25 cellular contexts compared by ENCODE assay signal in genomic region chr4:2063557-2064275, GRCh38. TPM values are rescaled to one million over a fixed set of nuclear protein-coding genes. Genes with fewer than 3 reads are reported as not detected.
A peak's percentile ranks its signal among the peaks of the same experiment; 100 is the strongest.
DNase-seq lines count a peak whose midpoint lies in the region; ATAC-seq and TF ChIP-seq lines count a peak whose summit lies in the region.
"Had no signal": no experiment of that assay in that cellular context is flagged by ENCODE, and none has a peak within 500 bp of the region (broad histone marks: within the 10 kb centered on the region; RNA-seq: fewer than 3 reads in every experiment).

No MANE protein-coding gene starts in this region.

- ATAC-seq in Right ventricle myocardium inferior (no peak), left cardiac atrium (no peak), HCT116 (no peak), GM21576 (IDR thresholded peaks at IDR 0.05; ENCODE audit: unreplicated experiment) (no peak)
- ATAC-seq: GM12878 had no signal

- H3K9me3 ChIP-seq in HCT116 (ENCODE audit: control insufficient read depth in 1 of 2, insufficient read depth in 1 of 2, low read depth in 1 of 2, low read length in 2 of 2): no peaks in the 10 kb centered on the region
- no peaks in the 10 kb centered on the region for H3K9me3 ChIP-seq in osteoblast (ENCODE audit: low read depth, low read length)
- H3K9me3 ChIP-seq: MG63 had no signal

- POLR2A ChIA-PET in HCT116 (lab: Charles Lee): no interaction called here

- intact Hi-C loops in Right ventricle myocardium inferior (cut with DNase I): no loop called here
- intact Hi-C loops in left cardiac atrium (cut with DNase I): no loop called here
- intact Hi-C loops in HCT116 (cut with micrococcal nuclease): no loop called here
- intact Hi-C loops in dorsolateral prefrontal cortex (cut with DNase I): loop anchor here in 1 of 2 donors (5.0 kb wide), 1 partner anchor 74 kb away; no protein-coding TSS in a partner anchor

- BruUV-seq in HCT116 (replicated peaks; lab: Mats Ljungman, UMichigan): no TSS peak

- CTCF ChIA-PET in HCT116 (lab: Charles Lee): no interaction called here

- RAD21 ChIA-PET in HCT116 (lab: Charles Lee; ENCODE audit: low non-redundant PET in 1 of 2, low total read pairs in 2 of 2, uncharacterized antibody in 2 of 2, unreplicated experiment in 2 of 2): no interaction called here

- H3K36me3 ChIP-seq in HCT116 (ENCODE audit: control insufficient read depth in 1 of 2, insufficient read depth in 2 of 2, low read length in 2 of 2) (no peaks in the 10 kb centered on the region), osteoblast (ENCODE audit: insufficient read depth, low read length) (no peaks in the 10 kb centered on the region)
- H3K36me3 ChIP-seq: MG63 had no signal

- H3K9ac ChIP-seq in HCT116 (ENCODE audit: low read length): no peak overlapping the region

- 0 out of 2 replicates have a peak overlapping the region, but pooled peaks have one; percentile 37 for H3K4me2 ChIP-seq in HCT116 (ENCODE audit: low read length)
- no peak overlapping the region for H3K4me2 ChIP-seq in osteoblast (ENCODE audit: insufficient read depth, low read length)

- no peak overlapping the region; the same call in 1 of the 2 replicates for H3K27ac ChIP-seq in HCT116 (ENCODE audit: low read depth, low read length)
- peak overlapping the region in 38 of 59 donors; percentile 8 to 92 (median 79) for H3K27ac ChIP-seq in dorsolateral prefrontal cortex
- H3K27ac ChIP-seq in osteoblast (ENCODE audit: low read depth, low read length): no peak overlapping the region
- H3K27ac ChIP-seq: SK-N-MC had no signal

- H3K79me2 ChIP-seq in HCT116 (ENCODE audit: insufficient read depth, low read length): no peaks in the 10 kb centered on the region
- no peaks in the 10 kb centered on the region for H3K79me2 ChIP-seq in osteoblast (ENCODE audit: insufficient read depth, low read length)

- peaks cover 0 to 20% of the 10 kb centered on the region in 2 experiments; a peak in 2 of 4 replicates for H3K4me1 ChIP-seq in HCT116 (ENCODE audit: control insufficient read depth in 1 of 2, insufficient read depth in 2 of 2, low read length in 2 of 2)
- no peaks in the 10 kb centered on the region for H3K4me1 ChIP-seq in osteoblast (ENCODE audit: insufficient read depth, low read length)

- DNase-seq in Right ventricle myocardium inferior (ENCODE audit: missing footprints) (peak; percentile 49), left cardiac atrium (no peak), HCT116 (ENCODE audit: low read depth, low spot score) (no peak), dorsolateral prefrontal cortex (peak in 2 of 10 donors; percentile 39 to 41), osteoblast (ENCODE audit: insufficient read length, low spot score, missing footprints) (peak; percentile 87), C1 segment of cervical spinal cord (lab: John Stamatoyannopoulos, UW) (no peak), H4 (ENCODE audit: low spot score) (no peak)
- DNase-seq: CD4-positive, alpha-beta T cell; DMS 273 treated with DMSO at 0.1 percent for 48 hours; DMS79; EL; GDM1; H9; HFFc6; KBM-7; MG63; NCI-H1417; NCI-H1694; NCI-H2029 treated with DMSO at 0.1 percent for 48 hours; NCI-H446 treated with DMSO at 0.1 percent for 48 hours; RPMI8226; SIG-M5 had no signal

- H4K20me1 ChIP-seq in HCT116 (ENCODE audit: insufficient read depth) (no peaks in the 10 kb centered on the region), osteoblast (ENCODE audit: insufficient read depth, low read length) (no peaks in the 10 kb centered on the region)

- H3K27me3 ChIP-seq in HCT116 (ENCODE audit: insufficient read depth, low read length) (no peaks in the 10 kb centered on the region), dorsolateral prefrontal cortex (no peaks in the 10 kb centered on the region), osteoblast (ENCODE audit: insufficient read depth, low read length) (peaks cover 4% of the 10 kb centered on the region)
- H3K27me3 ChIP-seq: MG63 had no signal

- TF ChIP-seq CTCF in HCT116 (IDR thresholded peaks at IDR 0.05 in 2 of 3, conservative IDR thresholded peaks at IDR 0.05 in 1 of 3; ENCODE audit: borderline replicate concordance in 1 of 3, insufficient read depth in 1 of 3, low read depth in 2 of 3, low read length in 2 of 3) (no peak), dorsolateral prefrontal cortex (IDR thresholded peaks at IDR 0.05 in 54 of 56, conservative IDR thresholded peaks at IDR 0.05 in 2 of 56; ENCODE audit: low read depth in 1 of 56, partially characterized antibody in 56 of 56) (no peak), osteoblast (IDR thresholded peaks at IDR 0.05; ENCODE audit: extremely low read depth, low read depth, low read length) (no peak)

- H3K4me3 ChIP-seq in HCT116 (replicated peaks in 1 of 2; ENCODE audit: low read depth in 1 of 2, low read length in 2 of 2) (no peak overlapping the region), dorsolateral prefrontal cortex (peak overlapping the region in 14 of 59 donors; percentile 8 to 83 (median 72)), osteoblast (ENCODE audit: insufficient read depth, low read length) (no peak overlapping the region)
- H3K4me3 ChIP-seq: GM12878, MG63, SK-N-MC had no signal

- no peak for TF ChIP-seq POLR2A in HCT116 (IDR thresholded peaks at IDR 0.05; ENCODE audit: borderline replicate concordance, extremely low read depth, insufficient read depth, insufficient read length)

- H3K9me2 ChIP-seq in HCT116 (ENCODE audit: insufficient read depth): no peaks in the 10 kb centered on the region

- H2AFZ ChIP-seq in HCT116 (ENCODE audit: low read depth, low read length, poor library complexity, severe bottlenecking) (no peak overlapping the region), osteoblast (ENCODE audit: low read length) (no peak overlapping the region)

- TF ChIP-seq RAD21 in HCT116 (IDR thresholded peaks at IDR 0.05; ENCODE audit: low read depth): no peak

TF ChIP-seq in HCT116, 20 proteins besides CTCF, POLR2A, EP300 and RAD21:
- no peak for TF ChIP-seq ZNF274 (IDR thresholded peaks at IDR 0.05; ENCODE audit: low read depth, low read length)

RNA-seq across cellular contexts. Expression of gene NAT8L, which starts 4.6 kb away (rescaled TPM):
- total RNA-seq in Right ventricle myocardium inferior (1.1 TPM), left cardiac atrium (10 to 100 TPM in 1 of 2 donors, 1 to 10 TPM in 1; 8.8 to 12.5 TPM), HCT116 (2021; ENCODE audit: unreplicated experiment) (9.2 TPM), dorsolateral prefrontal cortex (100 to 1,000 TPM in 119 of 120 experiments, 10 to 100 TPM in 1; 89.4 to 267 (median 170) TPM), osteoblast (under 0.01 TPM in 2 replicates)
- polyA plus RNA-seq in HCT116 (2012): 4.6 and 5.2 TPM in 2 replicates
- total RNA-seq in H4 (2014; rRNA removed; shearing (Covaris generic)): 0.45 and 0.58 TPM in 2 replicates
- total RNA-seq: CD4-positive, alpha-beta T cell had no signal

RNA-seq across cellular contexts. Expression of gene NELFA, which starts 54.9 kb away (rescaled TPM):
- 10.8 TPM for total RNA-seq in Right ventricle myocardium inferior
- total RNA-seq in left cardiac atrium: 10 to 100 TPM; 12.4 to 17.0 TPM
- 56.1 TPM for total RNA-seq in HCT116 (2021; ENCODE audit: unreplicated experiment)
- 50.8 and 57.2 TPM in 2 replicates for polyA plus RNA-seq in HCT116 (2012)
- total RNA-seq in dorsolateral prefrontal cortex: 10 to 100 TPM; 31.6 to 76.1 (median 48.7) TPM
- total RNA-seq in osteoblast: 19.2 and 19.9 TPM in 2 replicates
- 17.9 and 22.0 TPM in 2 replicates for total RNA-seq in H4 (2014; rRNA removed; shearing (Covaris generic))

Comparison
In these comparisons a context has a peak if more than half of its experiments do, and no peak if none do; other contexts are left out.
1. DNase-seq: peak in Right ventricle myocardium inferior (single experiment) and osteoblast (single experiment); none in left cardiac atrium (single experiment), HCT116 (single experiment), C1 segment of cervical spinal cord (0 of 14) and H4 (single experiment).
2. H3K27ac ChIP-seq: peak in dorsolateral prefrontal cortex (38 of 59); none in HCT116 (single experiment) and osteoblast (single experiment).